ENCODE assay signal across 34 cellular contexts in genomic region chr2:238606311-238606710, GRCh38.
"Had no signal": no experiment of that assay in that cellular context is flagged by ENCODE, and none has a peak within 500 bp of the region (broad histone marks: within the 10 kb centered on the region; RNA-seq: fewer than 3 reads in every experiment).

No MANE protein-coding gene starts in this region.

- H3K4me3 ChIP-seq: MG63 had no signal

- DNase-seq: Karpas-422, Kasumi-1, MG63, MM.1S, MV-4-11, NCI-H1048, NCI-H1092, NCI-H1092 treated with DMSO at 0.1 percent for 48 hours, NCI-H1105, NCI-H1105 treated with DMSO at 0.1 percent for 48 hours, NCI-H1417, NCI-H1417 treated with DMSO at 0.1 percent for 48 hours, NCI-H1436, NCI-H1436 treated with DMSO at 0.1 percent for 48 hours, NCI-H146, NCI-H1694, NCI-H1694 treated with DMSO at 0.1 percent for 48 hours, NCI-H187, NCI-H187 treated with DMSO at 0.1 percent for 48 hours, NCI-H1930, NCI-H2029, NCI-H2029 treated with DMSO at 0.1 percent for 48 hours, NCI-H2081, NCI-H2081 treated with DMSO at 0.1 percent for 48 hours, NCI-H2107, NCI-H2171, NCI-H2171 treated with DMSO at 0.1 percent for 48 hours, NCI-H2227 treated with DMSO at 0.1 percent for 48 hours, NCI-H226, NCI-H345, NCI-H446, NCI-H446 treated with DMSO at 0.1 percent for 48 hours, NCI-H510A, NCI-H510A treated with DMSO at 0.1 percent for 48 hours had no signal

- H3K36me3 ChIP-seq: MG63 had no signal
